In genomic region chr21:41673071-41673470, GRCh38 we compare ENCODE assay signal across 13 cellular contexts.
DNase-seq lines count a peak whose midpoint lies in the region; FAIRE-seq and TF ChIP-seq lines count a peak whose summit lies in the region.
"Had no signal": no experiment of that assay in that cellular context is flagged by ENCODE, and none has a peak within 500 bp of the region (broad histone marks: within the 10 kb centered on the region; RNA-seq: fewer than 3 reads in every experiment).

No MANE protein-coding gene starts in this region.

- no peak overlapping the region for H3K14ac ChIP-seq in neuronal stem cell (ENCODE audit: low read length)

- H2AFZ ChIP-seq in neuronal stem cell (ENCODE audit: low read length) = no peak overlapping the region

- no peak overlapping the region for H3K4ac ChIP-seq in neuronal stem cell (ENCODE audit: low read length)

- DNase-seq in H7 = peak; percentile 49
- DNase-seq in RWPE1 (ENCODE audit: low spot score) = no peak
- no peak for DNase-seq in neuronal stem cell (ENCODE audit: low spot score)
- DNase-seq in spleen = peak; percentile 58
- no peak for DNase-seq in C1 segment of cervical spinal cord (lab: John Stamatoyannopoulos, UW)
- DNase-seq in cerebellum (ENCODE audit: low spot score) = no peak
- no peak for DNase-seq in GM12892 (ENCODE audit: insufficient read length)
- DNase-seq: ACHN; Calu3; CD4-positive, alpha-beta T cell; DMS 273 treated with DMSO at 0.1 percent for 48 hours had no signal

- H2BK120ac ChIP-seq in neuronal stem cell (ENCODE audit: low read depth, low read length) = no peak overlapping the region

- H4K8ac ChIP-seq in neuronal stem cell (ENCODE audit: low read depth, low read length) = no peak overlapping the region

- peak overlapping the region; percentile 14 for H2BK12ac ChIP-seq in neuronal stem cell (ENCODE audit: low read length)

- no peaks in the 10 kb centered on the region for H3K27me3 ChIP-seq in H7 (ENCODE audit: control insufficient read depth, insufficient read depth, low read length)
- H3K27me3 ChIP-seq in neuronal stem cell (ENCODE audit: control insufficient read depth in 3 of 3, insufficient read depth in 3 of 3, low read depth in 1 of 3, low read length in 3 of 3) = no peaks in the 10 kb centered on the region
- peaks cover 0 to 48% (median 0%) of the 10 kb centered on the region in 7 donors for H3K27me3 ChIP-seq in spleen (replicated peaks in 1 of 7)

- H2AK5ac ChIP-seq in neuronal stem cell (ENCODE audit: low read depth, low read length) = peak overlapping the region; percentile 5

- H3K23ac ChIP-seq in neuronal stem cell (ENCODE audit: low read depth, low read length, poor library complexity) = no peak overlapping the region

- no peak overlapping the region for H2BK15ac ChIP-seq in neuronal stem cell (ENCODE audit: low read length)

- no peak overlapping the region for H3K4me2 ChIP-seq in neuronal stem cell (ENCODE audit: insufficient read depth, low read length, poor library complexity, severe bottlenecking)

- H3K9me3 ChIP-seq in neuronal stem cell (replicated peaks in 1 of 2; ENCODE audit: control insufficient read depth in 2 of 2, insufficient read depth in 1 of 2, low read depth in 1 of 2, low read length in 2 of 2) (no peaks in the 10 kb centered on the region), spleen (no peaks in the 10 kb centered on the region)
- H3K9me3 ChIP-seq: BLaER1 treated with 17β-estradiol and CSF1 and Interleukin-3, amounts not matched to agents 10 nM and 100 nM had no signal

- CTCF ChIA-PET in RWPE1 (lab: Yijun Ruan, JAX) = no interaction called here

- H3K36me3 ChIP-seq in H7 (replicated peaks; ENCODE audit: control insufficient read depth, insufficient read depth, low read length) = no peaks in the 10 kb centered on the region
- no peaks in the 10 kb centered on the region for H3K36me3 ChIP-seq in neuronal stem cell (replicated peaks in 1 of 2; ENCODE audit: control insufficient read depth in 2 of 2, insufficient read depth in 2 of 2, low read length in 2 of 2)
- H3K36me3 ChIP-seq in spleen = no peaks in the 10 kb centered on the region
- H3K36me3 ChIP-seq: BLaER1 treated with 17β-estradiol and CSF1 and Interleukin-3, amounts not matched to agents 10 nM and 100 nM had no signal

- intact Hi-C loops in spleen (cut with DNase I; ENCODE audit: low total_unique reads) = no loop called here

- WGBS in neuronal stem cell (ENCODE audit: extremely low coverage in 2 of 2, insufficient read length in 2 of 2, insufficient replicate concordance in 1 of 2), 2 donors = no CpG with 5 or more reads among the region's 18 CpGs
- 83 to 93% (median 91%) methylated on average over 10 to 18 of the region's 18 CpGs for WGBS in spleen, 5 donors

- TF ChIP-seq POLR2A in spleen (IDR thresholded peaks at IDR 0.05) (no peak), GM12892 (IDR thresholded peaks at IDR 0.05; ENCODE audit: low read depth, low read length) (no peak)

- FAIRE-seq in GM12892 (lab: Jason Lieb, UNC) = no peak
- FAIRE-seq: GM18507 had no signal

- H3K27ac ChIP-seq in RWPE1 = peak overlapping the region; percentile 16
- H3K27ac ChIP-seq in neuronal stem cell (replicated peaks; ENCODE audit: low read length) = no peak overlapping the region
- no peak overlapping the region for H3K27ac ChIP-seq in spleen
- H3K27ac ChIP-seq: BLaER1 treated with 17β-estradiol and CSF1 and Interleukin-3, amounts not matched to agents 10 nM and 100 nM had no signal

- H2BK5ac ChIP-seq in neuronal stem cell (ENCODE audit: low read length) = no peak overlapping the region

- H3K4me1 ChIP-seq in neuronal stem cell (ENCODE audit: control insufficient read depth in 2 of 2, insufficient read depth in 1 of 2, low read depth in 1 of 2, low read length in 2 of 2) = peaks cover 0 to under 1% of the 10 kb centered on the region in 2 donors
- H3K4me1 ChIP-seq in spleen = no peaks in the 10 kb centered on the region

- H3K4me3 ChIP-seq in H7 (ENCODE audit: insufficient read depth, low read depth, low read length) = no peak overlapping the region
- no peak overlapping the region for H3K4me3 ChIP-seq in neuronal stem cell (ENCODE audit: low read length in 2 of 2)
- no peak overlapping the region for H3K4me3 ChIP-seq in spleen
- H3K4me3 ChIP-seq: BLaER1 treated with 17β-estradiol and CSF1 and Interleukin-3, amounts not matched to agents 10 nM and 100 nM had no signal

- POLR2A ChIA-PET in RWPE1 (lab: Yijun Ruan, JAX; ENCODE audit: low non-redundant PET) = no interaction called here

- H4K91ac ChIP-seq in neuronal stem cell (ENCODE audit: low read depth, low read length, poor library complexity) = no peak overlapping the region

- H3K9ac ChIP-seq in neuronal stem cell (ENCODE audit: low read depth, low read length, poor library complexity) = no peak overlapping the region
- H3K9ac ChIP-seq: BLaER1 treated with 17β-estradiol and CSF1 and Interleukin-3, amounts not matched to agents 10 nM and 100 nM had no signal

- TF ChIP-seq CTCF in RWPE1 (conservative IDR thresholded peaks at IDR 0.05; ENCODE audit: low read depth) (no peak), spleen (IDR thresholded peaks at IDR 0.05 in 8 of 11, conservative IDR thresholded peaks at IDR 0.05 in 3 of 11) (no peak)

- no peaks in the 10 kb centered on the region for H3K79me1 ChIP-seq in neuronal stem cell (ENCODE audit: low read depth, low read length)

- H3K18ac ChIP-seq in neuronal stem cell (ENCODE audit: low read length) = no peak overlapping the region

Comparison
In these comparisons a context has a peak if more than half of its experiments do, and no peak if none do; other contexts are left out.
1. DNase-seq: peak in H7 (single experiment) and spleen (single experiment); none in RWPE1 (single experiment), neuronal stem cell (single experiment), C1 segment of cervical spinal cord (0 of 14), cerebellum (single experiment) and GM12892 (single experiment).